Comparison of ENCODE assay signal across 12 cellular contexts in genomic region chr1:943545-944340, GRCh38. TPM values are rescaled to one million over a fixed set of nuclear protein-coding genes. Genes with fewer than 3 reads are reported as not detected.
DNase-seq lines count a peak whose midpoint lies in the region; ATAC-seq and TF ChIP-seq lines count a peak whose summit lies in the region.
"Had no signal": no experiment of that assay in that cellular context is flagged by ENCODE, and none has a peak within 500 bp of the region (broad histone marks: within the 10 kb centered on the region; RNA-seq: fewer than 3 reads in every experiment).

No MANE protein-coding gene starts in this region.

- peak overlapping the region; percentile 64 for H3K4ac ChIP-seq in IMR-90 (ENCODE audit: low read depth, low read length)
- H3K4ac ChIP-seq in neuronal stem cell (ENCODE audit: low read length), result no peak overlapping the region

- no peak for TF ChIP-seq POLR2A in IMR-90 (IDR thresholded peaks at IDR 0.05; ENCODE audit: low read depth, low read length)

- H3K14ac ChIP-seq in IMR-90 (replicated peaks; ENCODE audit: low read depth, low read length) (peak overlapping the region; percentile 8; the same call in 1 of the 2 replicates), neuronal stem cell (ENCODE audit: low read length) (no peak overlapping the region)

- H3K4me3 Mint-ChIP-seq in activated CD8-positive, alpha-beta T cell treated with anti-CD3 and anti-CD28 coated beads, Interleukin-2, amount 10 ng/mL, durations not matched to agents 7 days and 5 days, result no peak overlapping the region
- H3K4me3 Mint-ChIP-seq: activated naive CD4-positive, alpha-beta T cell treated with anti-CD3 and anti-CD28 coated beads, Interleukin-2, amount 10 ng/mL, durations not matched to agents 7 days and 5 days had no signal

- H2BK12ac ChIP-seq in neuronal stem cell (ENCODE audit: low read length), result no peak overlapping the region

- H3K56ac ChIP-seq in IMR-90 (ENCODE audit: extremely low read depth, insufficient read depth, low read length), result no peak overlapping the region

- peaks cover 8% of the 10 kb centered on the region for H3K4me1 Mint-ChIP-seq in activated CD8-positive, alpha-beta T cell treated with anti-CD3 and anti-CD28 coated beads, Interleukin-2, amount 10 ng/mL, durations not matched to agents 7 days and 5 days (ENCODE audit: low read depth)

- H3K9me3 ChIP-seq in IMR-90 (ENCODE audit: control insufficient read depth, insufficient read depth, low read length) (no peaks in the 10 kb centered on the region), duodenal mucosa (ENCODE audit: control insufficient read depth in 1 of 2, low read length in 2 of 2) (no peaks in the 10 kb centered on the region), neuronal stem cell (replicated peaks in 1 of 2; ENCODE audit: control insufficient read depth in 2 of 2, insufficient read depth in 1 of 2, low read depth in 1 of 2, low read length in 2 of 2) (no peaks in the 10 kb centered on the region)

- WGBS in IMR-90 (ENCODE audit: extremely low coverage in 2 of 2, insufficient read length in 1 of 2), 2 experiments, result 57% methylated on average over 4 of the region's 27 CpGs; no CpG with 5 or more reads in 1 of the 2 experiments
- WGBS in neuronal stem cell (ENCODE audit: extremely low coverage in 2 of 2, insufficient read length in 2 of 2, insufficient replicate concordance in 1 of 2), 2 donors, result no CpG with 5 or more reads among the region's 27 CpGs

- H4K91ac ChIP-seq in IMR-90 (ENCODE audit: insufficient read depth, low read depth, low read length), result peak overlapping the region; percentile 74
- no peak overlapping the region for H4K91ac ChIP-seq in neuronal stem cell (ENCODE audit: low read depth, low read length, poor library complexity)

- H3K23ac ChIP-seq in IMR-90 (ENCODE audit: low read depth, low read length), result no peak overlapping the region
- H3K23ac ChIP-seq in neuronal stem cell (ENCODE audit: low read depth, low read length, poor library complexity), result peak overlapping the region; percentile 93

- H3K9ac ChIP-seq in IMR-90 (ENCODE audit: low read depth, low read length) (no peak overlapping the region; the same call in 1 of the 2 replicates), duodenal mucosa (ENCODE audit: low read depth in 1 of 2, low read length in 2 of 2) (no peak overlapping the region), neuronal stem cell (ENCODE audit: low read depth, low read length, poor library complexity) (no peak overlapping the region)

- no peak overlapping the region for H3K4me3 ChIP-seq in IMR-90 (ENCODE audit: insufficient read depth, low read depth, low read length)
- H3K4me3 ChIP-seq in duodenal mucosa (ENCODE audit: low read depth in 1 of 2, low read length in 2 of 2), result no peak overlapping the region
- no peak overlapping the region for H3K4me3 ChIP-seq in neuronal stem cell (ENCODE audit: low read length in 2 of 2)

- H3K4me1 ChIP-seq in IMR-90 (ENCODE audit: control insufficient read depth, insufficient read depth, low read length) (peaks cover 45% of the 10 kb centered on the region), duodenal mucosa (ENCODE audit: control insufficient read depth in 1 of 2, insufficient read depth in 2 of 2, low read length in 2 of 2) (peaks cover 0 to 18% of the 10 kb centered on the region in 2 donors), neuronal stem cell (ENCODE audit: control insufficient read depth in 2 of 2, insufficient read depth in 1 of 2, low read depth in 1 of 2, low read length in 2 of 2) (peaks cover 22 to 27% of the 10 kb centered on the region in 2 donors)

- no peaks in the 10 kb centered on the region for H3K9me3 Mint-ChIP-seq in activated CD8-positive, alpha-beta T cell treated with anti-CD3 and anti-CD28 coated beads, Interleukin-2, amount 10 ng/mL, durations not matched to agents 7 days and 5 days (ENCODE audit: insufficient read depth)
- H3K9me3 Mint-ChIP-seq: activated naive CD4-positive, alpha-beta T cell treated with anti-CD3 and anti-CD28 coated beads, Interleukin-2, amount 10 ng/mL, durations not matched to agents 7 days and 5 days had no signal

- peak overlapping the region; percentile 21; the same call in 1 of the 2 replicates for H4K5ac ChIP-seq in IMR-90 (ENCODE audit: low read depth, low read length)

- CTCF ChIA-PET in IMR-90 (lab: Yijun Ruan, JAX), result no interaction called here
- CTCF ChIA-PET in activated CD8-positive, alpha-beta T cell treated with anti-CD3 and anti-CD28 coated beads, Interleukin-2, amount 10 ng/mL, durations not matched to agents 7 days and 5 days (lab: Charles Lee), result no interaction called here

- H3K4me2 ChIP-seq in IMR-90 (ENCODE audit: low read depth, low read length) (peak overlapping the region; percentile 35; the same call in 1 of the 2 replicates), neuronal stem cell (ENCODE audit: insufficient read depth, low read length, poor library complexity, severe bottlenecking) (no peak overlapping the region)

- peaks cover 16% of the 10 kb centered on the region for H4K20me1 ChIP-seq in IMR-90 (ENCODE audit: insufficient read depth, low read length)

- no TSS peak for BruUV-seq in IMR-90 (replicated peaks; lab: Mats Ljungman, UMichigan)

- H3K27me3 Mint-ChIP-seq in activated CD8-positive, alpha-beta T cell treated with anti-CD3 and anti-CD28 coated beads, Interleukin-2, amount 10 ng/mL, durations not matched to agents 7 days and 5 days (ENCODE audit: low read depth), result peaks cover 17% of the 10 kb centered on the region

- peak overlapping the region; percentile 56 for H2AK9ac ChIP-seq in IMR-90 (replicated peaks; ENCODE audit: low read depth, low read length, poor library complexity)

- peak overlapping the region; percentile 89 for H3K27ac ChIP-seq in 22Rv1
- peak overlapping the region; percentile 82 for H3K27ac ChIP-seq in IMR-90 (ENCODE audit: insufficient read depth, low read length)
- peak overlapping the region; percentile 10 for H3K27ac ChIP-seq in duodenal mucosa (ENCODE audit: low read depth, low read length)
- no peak overlapping the region for H3K27ac ChIP-seq in neuronal stem cell (replicated peaks; ENCODE audit: low read length)

- H3K36me3 Mint-ChIP-seq in activated CD8-positive, alpha-beta T cell treated with anti-CD3 and anti-CD28 coated beads, Interleukin-2, amount 10 ng/mL, durations not matched to agents 7 days and 5 days (ENCODE audit: low read depth), result peaks cover 20% of the 10 kb centered on the region

- no peak for ATAC-seq in IMR-90 (ENCODE audit: low read depth)
- no peak for ATAC-seq in HG02852 (IDR thresholded peaks at IDR 0.05; ENCODE audit: unreplicated experiment)
- no peak for ATAC-seq in activated CD8-positive, alpha-beta T cell treated with anti-CD3 and anti-CD28 coated beads, Interleukin-2, amount 10 ng/mL, durations not matched to agents 7 days and 5 days
- ATAC-seq in stimulated activated naive CD8-positive, alpha-beta T cell treated with anti-CD3 and anti-CD28 coated beads, Interleukin-15, Interleukin-2, amounts not matched to agents 100 U/mL and 50 U/mL, for 24 hours, result no peak

- peak overlapping the region; percentile 43; the same call in 1 of the 2 replicates for H2BK20ac ChIP-seq in IMR-90 (ENCODE audit: low read depth, low read length)

- H2AFZ ChIP-seq in IMR-90 (replicated peaks; ENCODE audit: low read length, poor library complexity) (no peak overlapping the region), neuronal stem cell (ENCODE audit: low read length) (no peak overlapping the region)

- no peaks in the 10 kb centered on the region for H3K27me3 ChIP-seq in IMR-90 (ENCODE audit: control insufficient read depth, insufficient read depth, low read length)
- peaks cover 28 to 31% of the 10 kb centered on the region in 2 donors for H3K27me3 ChIP-seq in duodenal mucosa (ENCODE audit: control insufficient read depth in 1 of 2, insufficient read depth in 2 of 2, low read length in 2 of 2)
- H3K27me3 ChIP-seq in neuronal stem cell (ENCODE audit: control insufficient read depth in 3 of 3, insufficient read depth in 3 of 3, low read depth in 1 of 3, low read length in 3 of 3), result peaks cover 27 to 49% (median 48%) of the 10 kb centered on the region in 3 experiments

- H3K9me1 ChIP-seq in IMR-90 (ENCODE audit: insufficient read depth, low read length), result no peaks in the 10 kb centered on the region

- POLR2A ChIA-PET in IMR-90 (lab: Charles Lee; ENCODE audit: unreplicated experiment), result no interaction called here
- POLR2A ChIA-PET in activated CD8-positive, alpha-beta T cell treated with anti-CD3 and anti-CD28 coated beads, Interleukin-2, amount 10 ng/mL, durations not matched to agents 7 days and 5 days (lab: Charles Lee), result no interaction called here

- H2AK5ac ChIP-seq in IMR-90 (ENCODE audit: low read depth, low read length), result peak overlapping the region; percentile 70
- peak overlapping the region; percentile 37 for H2AK5ac ChIP-seq in neuronal stem cell (ENCODE audit: low read depth, low read length)

- in situ Hi-C loops in IMR-90 (cut with MboI; ENCODE audit: low sequenced_read_pairs), result no loop called here

- intact Hi-C loops in IMR-90 (cut with micrococcal nuclease), result no loop called here

- no peak for TF ChIP-seq RAD21 in IMR-90 (IDR thresholded peaks at IDR 0.05; ENCODE audit: low read length)

- H3K36me3 ChIP-seq in IMR-90 (ENCODE audit: control insufficient read depth, insufficient read depth, low read length) (peaks cover 31% of the 10 kb centered on the region), duodenal mucosa (ENCODE audit: control insufficient read depth in 1 of 2, insufficient read depth in 2 of 2, low read length in 2 of 2) (peaks cover 23 to 30% of the 10 kb centered on the region in 2 donors), neuronal stem cell (replicated peaks in 1 of 2; ENCODE audit: control insufficient read depth in 2 of 2, insufficient read depth in 2 of 2, low read length in 2 of 2) (peaks cover 15 to 45% of the 10 kb centered on the region in 2 donors)

- H2BK120ac ChIP-seq in IMR-90 (ENCODE audit: low read depth, low read length) (peak overlapping the region; percentile 42), neuronal stem cell (ENCODE audit: low read depth, low read length) (no peak overlapping the region)

- no peak overlapping the region; the same call in 2 of the 3 replicates for H2BK15ac ChIP-seq in IMR-90 (ENCODE audit: low read depth, low read length)
- no peak overlapping the region for H2BK15ac ChIP-seq in neuronal stem cell (ENCODE audit: low read length)

- no peak overlapping the region for H3K27ac Mint-ChIP-seq in activated CD8-positive, alpha-beta T cell treated with anti-CD3 and anti-CD28 coated beads, Interleukin-2, amount 10 ng/mL, durations not matched to agents 7 days and 5 days
- H3K27ac Mint-ChIP-seq: activated naive CD4-positive, alpha-beta T cell treated with anti-CD3 and anti-CD28 coated beads, Interleukin-2, amount 10 ng/mL, durations not matched to agents 7 days and 5 days had no signal

- DNase-seq in IMR-90 (no peak), neuronal stem cell (ENCODE audit: low spot score) (no peak), kidney glomerular epithelial cell (lab: John Stamatoyannopoulos, UW) (no peak)
- no peak for DNase-seq in activated CD8-positive, alpha-beta T cell treated with anti-CD3 and anti-CD28 coated beads, Interleukin-2, amount 10 ng/mL, durations not matched to agents 7 days and 5 days
- DNase-seq in stimulated activated naive CD8-positive, alpha-beta T cell treated with anti-CD3 and anti-CD28 coated beads, Interleukin-15, Interleukin-2, amounts not matched to agents 100 U/mL and 50 U/mL, for 24 hours, result no peak
- DNase-seq: activated naive CD4-positive, alpha-beta T cell treated with anti-CD3 and anti-CD28 coated beads, Interleukin-2, amount 10 ng/mL, durations not matched to agents 7 days and 5 days; central memory CD4-positive, alpha-beta T cell had no signal

- dilution Hi-C loops in IMR-90 (cut with HindIII; ENCODE audit: low sequenced_read_pairs, unreplicated experiment), result no loop called here

- H2BK5ac ChIP-seq in IMR-90 (ENCODE audit: low read depth, low read length, poor library complexity, severe bottlenecking) (peak overlapping the region; percentile 72), neuronal stem cell (ENCODE audit: low read length) (peak overlapping the region; percentile 75)

- TF ChIP-seq CTCF in 22Rv1 (IDR thresholded peaks at IDR 0.05), result no peak
- TF ChIP-seq CTCF in IMR-90 (conservative IDR thresholded peaks at IDR 0.05; ENCODE audit: low read depth, low read length), result no peak

- H3K18ac ChIP-seq in IMR-90 (ENCODE audit: low read depth, low read length) (peak overlapping the region; percentile 53; the same call in 1 of the 2 replicates), neuronal stem cell (ENCODE audit: low read length) (no peak overlapping the region)

- peak overlapping the region; percentile 24 to 25; a peak in 3 of 4 replicates for H4K8ac ChIP-seq in IMR-90 (ENCODE audit: low read depth in 2 of 2, low read length in 2 of 2)
- no peak overlapping the region for H4K8ac ChIP-seq in neuronal stem cell (ENCODE audit: low read depth, low read length)

- H3K79me1 ChIP-seq in IMR-90 (ENCODE audit: low read depth in 1 of 2, low read length in 2 of 2), result 0 out of 4 replicates have a peak, but pooled peaks cover 0 to 5% of the 10 kb centered on the region in 2 experiments
- peaks cover 4% of the 10 kb centered on the region for H3K79me1 ChIP-seq in neuronal stem cell (ENCODE audit: low read depth, low read length)

RNA-seq across cellular contexts. Expression of gene NOC2L, which starts 15.3 kb away (rescaled TPM):
- total RNA-seq in IMR-90 (2012; rRNA removed), result 105 and 106 TPM in 2 replicates
- polyA plus RNA-seq in IMR-90 (2012; rRNA removed), result 74.2 and 75.7 TPM in 2 replicates
- 54.0 and 63.6 TPM in 2 replicates for polyA plus RNA-seq in IMR-90 (2012; cell fraction: cytosol; rRNA removed)
- polyA plus RNA-seq in IMR-90 (2012; cell fraction: nucleus; rRNA removed; ENCODE audit: low replicate concordance), result 86.7 and 138 TPM in 2 replicates
- 33.5 TPM for polyA plus RNA-seq in neuronal stem cell (2013, experiment 1 of 2)
- 32.6 TPM for polyA plus RNA-seq in neuronal stem cell (2013, experiment 2 of 2)
- 10 to 100 TPM; 61.7 to 68.7 TPM for total RNA-seq in activated CD8-positive, alpha-beta T cell treated with anti-CD3 and anti-CD28 coated beads, Interleukin-2, amount 10 ng/mL, durations not matched to agents 7 days and 5 days

RNA-seq across cellular contexts. Expression of gene KLHL17, which starts 16.6 kb away (rescaled TPM):
- 3.4 and 3.6 TPM in 2 replicates for total RNA-seq in IMR-90 (2012; rRNA removed)
- 41.0 and 50.7 TPM in 2 replicates for polyA plus RNA-seq in IMR-90 (2012; rRNA removed)
- 14.1 and 16.5 TPM in 2 replicates for polyA plus RNA-seq in IMR-90 (2012; cell fraction: cytosol; rRNA removed)
- 305 and 1,032 TPM in 2 replicates for polyA plus RNA-seq in IMR-90 (2012; cell fraction: nucleus; rRNA removed; ENCODE audit: low replicate concordance)
- 22.0 TPM for polyA plus RNA-seq in neuronal stem cell (2013, experiment 1 of 2)
- 20.9 TPM for polyA plus RNA-seq in neuronal stem cell (2013, experiment 2 of 2)
- 10 to 100 TPM; 24.4 to 27.7 TPM for total RNA-seq in activated CD8-positive, alpha-beta T cell treated with anti-CD3 and anti-CD28 coated beads, Interleukin-2, amount 10 ng/mL, durations not matched to agents 7 days and 5 days

RNA-seq across cellular contexts. Expression of gene SAMD11, which starts 20.0 kb away (rescaled TPM):
- 5.9 and 6.9 TPM in 2 replicates for total RNA-seq in IMR-90 (2012; rRNA removed)
- 22.9 and 31.9 TPM in 2 replicates for polyA plus RNA-seq in IMR-90 (2012; rRNA removed)
- 7.3 and 10.5 TPM in 2 replicates for polyA plus RNA-seq in IMR-90 (2012; cell fraction: cytosol; rRNA removed)
- 30.0 and 141 TPM in 2 replicates for polyA plus RNA-seq in IMR-90 (2012; cell fraction: nucleus; rRNA removed; ENCODE audit: low replicate concordance)
- polyA plus RNA-seq in neuronal stem cell (2013, experiment 1 of 2), result 0.21 TPM
- polyA plus RNA-seq in neuronal stem cell (2013, experiment 2 of 2), result 0.32 TPM
- total RNA-seq in activated CD8-positive, alpha-beta T cell treated with anti-CD3 and anti-CD28 coated beads, Interleukin-2, amount 10 ng/mL, durations not matched to agents 7 days and 5 days, result not detected
- total RNA-seq: mononuclear cell had no signal

RNA-seq across cellular contexts. Expression of gene PLEKHN1, which starts 22.5 kb away (rescaled TPM):
- total RNA-seq in IMR-90 (2012; rRNA removed), result 0.28 and 0.54 TPM in 2 replicates
- polyA plus RNA-seq in IMR-90 (2012; rRNA removed), result 2.1 and 2.3 TPM in 2 replicates
- polyA plus RNA-seq in IMR-90 (2012; cell fraction: cytosol; rRNA removed), result 0.66 and 1.7 TPM in 2 replicates
- 8.1 and 24.8 TPM in 2 replicates for polyA plus RNA-seq in IMR-90 (2012; cell fraction: nucleus; rRNA removed; ENCODE audit: low replicate concordance)
- 0.07 TPM for polyA plus RNA-seq in neuronal stem cell (2013, experiment 1 of 2)
- polyA plus RNA-seq in neuronal stem cell (2013, experiment 2 of 2), result 0.03 TPM
- total RNA-seq in activated CD8-positive, alpha-beta T cell treated with anti-CD3 and anti-CD28 coated beads, Interleukin-2, amount 10 ng/mL, durations not matched to agents 7 days and 5 days, result 1 to 10 TPM; 1.7 to 2.2 TPM

RNA-seq across cellular contexts. Expression of gene PERM1, which starts 38.1 kb away (rescaled TPM):
- not detected in 2 replicates for total RNA-seq in IMR-90 (2012; rRNA removed)
- polyA plus RNA-seq in IMR-90 (2012; rRNA removed), result not detected in 2 replicates
- not detected in 2 replicates for polyA plus RNA-seq in IMR-90 (2012; cell fraction: cytosol; rRNA removed)
- polyA plus RNA-seq in IMR-90 (2012; cell fraction: nucleus; rRNA removed; ENCODE audit: low replicate concordance), result 0.02 and 0.03 TPM in 2 replicates
- polyA plus RNA-seq in neuronal stem cell (2013, experiment 1 of 2), result not detected
- polyA plus RNA-seq in neuronal stem cell (2013, experiment 2 of 2), result 0.01 TPM
- not detected for total RNA-seq in activated CD8-positive, alpha-beta T cell treated with anti-CD3 and anti-CD28 coated beads, Interleukin-2, amount 10 ng/mL, durations not matched to agents 7 days and 5 days
- total RNA-seq: NCI-H460 had no signal
